ENCODE assay signal across 22 cellular contexts in the genomic region with DNA sequence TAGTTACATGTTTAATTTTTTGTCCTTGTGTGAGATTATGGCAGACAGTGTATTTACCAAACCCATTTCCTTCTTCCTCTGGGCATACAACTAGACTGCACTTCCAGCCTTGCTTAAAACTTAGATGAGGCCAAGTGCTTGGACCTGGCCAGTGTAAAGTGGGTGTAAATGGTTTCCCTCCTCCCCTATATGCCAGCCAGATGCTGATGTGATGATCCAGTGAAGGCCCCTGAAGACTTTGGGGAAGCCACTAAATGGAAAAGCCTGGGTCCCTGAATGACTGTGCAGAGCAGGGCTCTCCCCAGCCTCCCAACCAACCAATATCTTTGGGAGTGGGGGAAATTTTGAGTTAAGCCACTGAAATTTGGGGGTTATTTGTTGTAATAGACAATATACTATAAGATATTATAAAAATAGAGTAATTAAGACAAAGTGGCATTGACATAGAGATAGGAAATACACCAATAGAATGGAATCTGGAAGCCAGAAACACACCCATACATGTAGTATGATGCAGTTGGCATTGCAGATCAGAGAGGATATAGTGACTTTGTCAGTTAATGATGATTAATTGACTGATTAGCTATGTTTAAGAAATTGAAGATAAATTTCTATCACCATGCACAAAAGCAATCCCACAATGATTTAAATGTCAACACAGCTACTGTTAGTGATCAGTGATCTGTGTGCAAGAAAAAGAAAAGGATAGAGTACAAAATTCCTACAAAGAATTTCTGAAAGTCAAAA. TPM values are rescaled to one million over a fixed set of nuclear protein-coding genes. Genes with fewer than 3 reads are reported as not detected.
DNase-seq lines count a peak whose midpoint lies in the region; ATAC-seq and TF ChIP-seq lines count a peak whose summit lies in the region.
"Had no signal": no experiment of that assay in that cellular context is flagged by ENCODE, and none has a peak within 500 bp of the region (broad histone marks: within the 10 kb centered on the region; RNA-seq: fewer than 3 reads in every experiment).

No MANE protein-coding gene starts in this region.

- H4K20me1 ChIP-seq in osteoblast (ENCODE audit: insufficient read depth, low read length) = no peaks in the 10 kb centered on the region

- no peaks in the 10 kb centered on the region for H3K27me3 ChIP-seq in heart right ventricle
- H3K27me3 ChIP-seq in breast epithelium = no peaks in the 10 kb centered on the region
- H3K27me3 ChIP-seq in osteoblast (ENCODE audit: insufficient read depth, low read length) = no peaks in the 10 kb centered on the region
- no peaks in the 10 kb centered on the region for H3K27me3 ChIP-seq in vagina

- H3K4me2 ChIP-seq in osteoblast (ENCODE audit: insufficient read depth, low read length) = peak overlapping the region; percentile 77

- no peak for TF ChIP-seq CTCF in heart right ventricle (IDR thresholded peaks at IDR 0.05)
- TF ChIP-seq CTCF in breast epithelium (IDR thresholded peaks at IDR 0.05) = no peak
- no peak for TF ChIP-seq CTCF in osteoblast (IDR thresholded peaks at IDR 0.05; ENCODE audit: extremely low read depth, low read depth, low read length)
- TF ChIP-seq CTCF in vagina (IDR thresholded peaks at IDR 0.05) = no peak

- peak overlapping the region in 8 of 10 donors; percentile 25 to 83 (median 70) for H3K27ac ChIP-seq in heart right ventricle
- peak overlapping the region; percentile 83 to 88 for H3K27ac ChIP-seq in breast epithelium
- H3K27ac ChIP-seq in osteoblast (ENCODE audit: low read depth, low read length) = peak overlapping the region; percentile 98
- H3K27ac ChIP-seq in vagina = peak overlapping the region; percentile 71
- H3K27ac ChIP-seq: parathyroid adenoma had no signal

- no peaks in the 10 kb centered on the region for H3K79me2 ChIP-seq in osteoblast (ENCODE audit: insufficient read depth, low read length)
- H3K79me2 ChIP-seq: parathyroid adenoma had no signal

- no peaks in the 10 kb centered on the region for H3K36me3 ChIP-seq in heart right ventricle
- no peaks in the 10 kb centered on the region for H3K36me3 ChIP-seq in breast epithelium
- H3K36me3 ChIP-seq in osteoblast (ENCODE audit: insufficient read depth, low read length) = no peaks in the 10 kb centered on the region
- no peaks in the 10 kb centered on the region for H3K36me3 ChIP-seq in vagina

- TF ChIP-seq POLR2A in breast epithelium (IDR thresholded peaks at IDR 0.05) = no peak
- no peak for TF ChIP-seq POLR2A in vagina (IDR thresholded peaks at IDR 0.05)

- intact Hi-C loops in heart right ventricle (cut with DNase I) = no loop called here
- intact Hi-C loops in Right ventricle myocardium inferior (cut with DNase I) = no loop called here
- intact Hi-C loops in breast epithelium (cut with DNase I; ENCODE audit: low total_unique reads) = no loop called here
- intact Hi-C loops in vagina (cut with DNase I) = loop anchor here (5.0 kb wide), 1 partner anchor 1380 kb away; no protein-coding TSS in a partner anchor

- peak overlapping the region; percentile 58 for H2AFZ ChIP-seq in osteoblast (ENCODE audit: low read length)
- H2AFZ ChIP-seq: parathyroid adenoma had no signal

- H3K4me3 ChIP-seq in heart right ventricle (no peak overlapping the region), breast epithelium (no peak overlapping the region), osteoblast (ENCODE audit: insufficient read depth, low read length) (no peak overlapping the region), vagina (no peak overlapping the region)

- ATAC-seq in heart right ventricle (no peak), Right ventricle myocardium inferior (no peak)

- H3K4me1 ChIP-seq in heart right ventricle = peaks cover 0 to 29% (median 22%) of the 10 kb centered on the region in 9 donors
- peaks cover 0 to 9% of the 10 kb centered on the region in 2 donors for H3K4me1 ChIP-seq in breast epithelium
- peaks cover 37% of the 10 kb centered on the region for H3K4me1 ChIP-seq in osteoblast (ENCODE audit: insufficient read depth, low read length)
- H3K4me1 ChIP-seq in vagina = peaks cover 29% of the 10 kb centered on the region
- H3K4me1 ChIP-seq: parathyroid adenoma had no signal

- peaks cover 0 to 19% (median 4%) of the 10 kb centered on the region in 11 donors for H3K9me3 ChIP-seq in heart right ventricle
- no peaks in the 10 kb centered on the region for H3K9me3 ChIP-seq in breast epithelium
- peaks cover 3% of the 10 kb centered on the region for H3K9me3 ChIP-seq in osteoblast (ENCODE audit: low read depth, low read length)
- H3K9me3 ChIP-seq in vagina = no peaks in the 10 kb centered on the region

- no peak for DNase-seq in heart right ventricle
- no peak for DNase-seq in Right ventricle myocardium inferior (ENCODE audit: missing footprints)
- DNase-seq in breast epithelium (ENCODE audit: low spot score in 2 of 2) = no peak
- DNase-seq in osteoblast (ENCODE audit: insufficient read length, low spot score, missing footprints) = no peak
- DNase-seq in vagina (ENCODE audit: extremely low spot score in 2 of 2) = no peak
- no peak for DNase-seq in NK-92 (lab: John Stamatoyannopoulos, UW; ENCODE audit: unreplicated experiment)
- no peak for DNase-seq in NCI-H2029 treated with DMSO at 0.1 percent for 48 hours (lab: John Stamatoyannopoulos, UW)
- no peak for DNase-seq in NCI-H187 treated with DMSO at 0.1 percent for 48 hours (lab: John Stamatoyannopoulos, UW)
- DNase-seq: ACHN; activated CD4-positive, alpha-beta memory T cell treated with anti-CD3 and anti-CD28 coated beads, Interleukin-2, amount 10 ng/mL, durations not matched to agents 7 days and 5 days; activated T-cell treated with anti-CD3 and anti-CD28 coated beads, Interleukin-2, amount 50 U/mL, for 72 hours; amniotic stem cell; CD4-positive, alpha-beta memory T cell; DMS79 treated with DMSO at 0.1 percent for 48 hours; Kasumi-1; NCI-H1105; NCI-H524 treated with DMSO at 0.1 percent for 48 hours; SHP77 treated with DMSO at 0.1 percent for 48 hours; small intestine; stimulated activated CD4-positive, alpha-beta T cell treated with anti-CD3 and anti-CD28 coated beads, Interleukin-4, amount 100 ng/mL, for 1 hour had no signal

RNA-seq across cellular contexts. Expression of gene SNX9, which starts 10.4 kb away (rescaled TPM):
- total RNA-seq in heart right ventricle = 10 to 100 TPM; 27.9 to 39.7 (median 31.6) TPM
- 10 to 100 TPM; 18.8 to 20.9 TPM for polyA plus RNA-seq in heart right ventricle
- total RNA-seq in Right ventricle myocardium inferior = 35.5 TPM
- total RNA-seq in breast epithelium = 10 to 100 TPM; 61.6 to 83.2 (median 75.7) TPM
- 147 and 177 TPM in 2 replicates for total RNA-seq in osteoblast
- total RNA-seq in vagina = 61.4 TPM
- total RNA-seq: OCI-LY7 had no signal
